In the genomic region with DNA sequence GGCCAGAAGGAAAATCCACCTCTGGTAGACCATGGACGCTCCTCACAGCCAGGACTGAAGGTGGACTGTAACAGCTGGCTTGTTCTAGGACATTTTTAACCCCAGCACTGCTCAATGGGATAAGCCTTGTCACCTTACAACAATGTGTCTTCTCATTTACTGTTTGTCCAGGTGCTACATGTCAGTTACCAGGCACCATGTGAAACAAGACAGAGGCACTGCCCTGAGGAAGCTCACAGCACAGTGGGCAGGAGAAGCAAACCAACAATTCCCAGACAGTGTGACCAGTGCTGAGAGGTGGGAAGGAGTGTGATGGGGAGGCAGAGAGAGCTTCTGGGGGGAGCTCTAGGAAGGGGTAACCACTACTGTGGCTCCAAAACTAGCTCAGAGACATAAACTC, we compare ENCODE assay signal across 1 cellular context.
TF ChIP-seq lines count a peak whose summit lies in the region.

No MANE protein-coding gene starts in this region.

TF ChIP-seq in HEK293, 187 proteins besides CTCF, POLR2A, EP300 and RAD21:
- TF ChIP-seq ZNF600 (tag by site-specific recombination; IDR thresholded peaks at IDR 0.05) (0 out of 2 replicates have a peak, but pooled peaks have one; percentile 14), ZNF138 (tag by site-specific recombination; IDR thresholded peaks at IDR 0.05; ENCODE audit: borderline replicate concordance) (no peak), SP7 (tag by site-specific recombination; IDR thresholded peaks at IDR 0.05) (no peak), ZXDB (tag by site-specific recombination; IDR thresholded peaks at IDR 0.05) (no peak)
